In the genomic region with DNA sequence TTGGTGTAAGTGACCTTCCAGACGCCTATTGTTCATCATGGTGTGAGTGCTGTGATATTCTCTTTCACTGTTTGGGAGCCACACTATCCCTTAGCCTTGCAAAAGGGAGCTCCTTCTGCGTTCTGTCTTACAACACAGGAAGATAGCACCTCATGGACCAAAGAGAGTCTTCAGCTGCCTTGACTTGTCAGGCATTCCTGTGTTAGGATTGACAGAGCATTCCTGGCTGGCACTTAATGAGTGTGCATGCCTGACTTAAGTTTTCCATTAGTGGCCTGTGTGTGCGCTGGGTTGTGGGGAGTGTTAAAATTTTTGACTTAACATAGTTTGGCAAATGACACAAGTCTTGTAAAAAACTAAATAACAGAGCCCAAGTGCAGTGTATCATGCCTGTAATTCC, we compare ENCODE assay signal across 16 cellular contexts. TPM values are rescaled to one million over a fixed set of nuclear protein-coding genes. Genes with fewer than 3 reads are reported as not detected.
DNase-seq lines count a peak whose midpoint lies in the region; ATAC-seq and TF ChIP-seq lines count a peak whose summit lies in the region.
"Had no signal": no experiment of that assay in that cellular context is flagged by ENCODE, and none has a peak within 500 bp of the region (broad histone marks: within the 10 kb centered on the region; RNA-seq: fewer than 3 reads in every experiment).

No MANE protein-coding gene starts in this region.

- H3K36me3 ChIP-seq in SJCRH30 (no peaks in the 10 kb centered on the region), neutrophil (no peaks in the 10 kb centered on the region), psoas muscle (ENCODE audit: insufficient read depth in 1 of 2, low read depth in 1 of 2) (no peaks in the 10 kb centered on the region), upper lobe of right lung (no peaks in the 10 kb centered on the region)

- TF ChIP-seq CTCF in neutrophil (IDR thresholded peaks at IDR 0.05) = no peak
- no peak for TF ChIP-seq CTCF in psoas muscle (IDR thresholded peaks at IDR 0.05)
- TF ChIP-seq CTCF in upper lobe of right lung (IDR thresholded peaks at IDR 0.05) = no peak

- peak; percentile 7 for DNase-seq in EH (ENCODE audit: low read depth)
- DNase-seq in SJCRH30 = peak; percentile 52 to 66
- peak; percentile 74 for DNase-seq in islet precursor cell
- DNase-seq in psoas muscle = no peak
- DNase-seq in upper lobe of right lung = no peak
- DNase-seq: CD8-positive, alpha-beta T cell; COR-L47; DMS153; DMS79 treated with DMSO at 0.1 percent for 48 hours; GDM1; GM23248; H9 had no signal

- H3K27ac ChIP-seq in SJCRH30 (no peak overlapping the region), neutrophil (peak overlapping the region; percentile 80), psoas muscle (no peak overlapping the region), upper lobe of right lung (no peak overlapping the region)
- H3K27ac ChIP-seq: 22Rv1, GM23248 had no signal

- H3K4me1 ChIP-seq in SJCRH30 = peaks cover 21% of the 10 kb centered on the region
- H3K4me1 ChIP-seq in neutrophil (ENCODE audit: control insufficient read depth in 1 of 2, insufficient read depth in 1 of 2, low read depth in 1 of 2, low read length in 1 of 2) = peaks cover 30 to 33% of the 10 kb centered on the region in 2 experiments
- H3K4me1 ChIP-seq in psoas muscle = peaks cover 17% of the 10 kb centered on the region
- H3K4me1 ChIP-seq in upper lobe of right lung = no peaks in the 10 kb centered on the region

- H3K4me3 ChIP-seq in SJCRH30 = no peak overlapping the region
- no peak overlapping the region for H3K4me3 ChIP-seq in neutrophil (ENCODE audit: low read depth in 1 of 2, low read length in 1 of 2)
- H3K4me3 ChIP-seq in psoas muscle = no peak overlapping the region
- no peak overlapping the region for H3K4me3 ChIP-seq in upper lobe of right lung
- H3K4me3 ChIP-seq: GM23248 had no signal

- 40 to 57% (median 49%) methylated on average over 3 of the region's 3 CpGs for WGBS in psoas muscle, 3 donors

- ATAC-seq in psoas muscle = no peak
- ATAC-seq in GM21529 (IDR thresholded peaks at IDR 0.05; ENCODE audit: unreplicated experiment) = no peak
- ATAC-seq in GM18502 (IDR thresholded peaks at IDR 0.05; ENCODE audit: poor library complexity, unreplicated experiment) = no peak
- no peak for ATAC-seq in upper lobe of right lung
- ATAC-seq: CD8-positive, alpha-beta T cell had no signal

- no peaks in the 10 kb centered on the region for H3K9me3 ChIP-seq in SJCRH30 (replicated peaks)
- no peaks in the 10 kb centered on the region for H3K9me3 ChIP-seq in neutrophil
- H3K9me3 ChIP-seq in psoas muscle = no peaks in the 10 kb centered on the region
- no peaks in the 10 kb centered on the region for H3K9me3 ChIP-seq in upper lobe of right lung

- H3K27me3 ChIP-seq in SJCRH30 = no peaks in the 10 kb centered on the region
- peaks cover 20% of the 10 kb centered on the region for H3K27me3 ChIP-seq in neutrophil
- H3K27me3 ChIP-seq in psoas muscle (ENCODE audit: insufficient read depth in 3 of 3, low read length in 2 of 3) = no peaks in the 10 kb centered on the region
- H3K27me3 ChIP-seq in upper lobe of right lung = peaks cover 5% of the 10 kb centered on the region

- intact Hi-C loops in psoas muscle (cut with DNase I) = no loop called here
- intact Hi-C loops in upper lobe of right lung (cut with DNase I) = no loop called here

RNA-seq across cellular contexts. Expression of a gene that starts 21.9 kb away (rescaled TPM):
- total RNA-seq in SJCRH30 (2014; rRNA removed; shearing (Covaris generic)) = 22.7 and 23.8 TPM in 2 replicates
- total RNA-seq in psoas muscle (10 to 100 TPM; 34.3 to 69.7 (median 54.7) TPM), upper lobe of right lung (27.1 TPM)
- 10 to 100 TPM; 19.4 to 29.5 (median 24.8) TPM for polyA plus RNA-seq in psoas muscle

Comparison
In these comparisons a context has a peak if more than half of its experiments do, and no peak if none do; other contexts are left out.
1. DNase-seq: peak in EH (single experiment), SJCRH30 (2 of 2) and islet precursor cell (single experiment); none in psoas muscle (0 of 2) and upper lobe of right lung (single experiment).